Comparison of ENCODE assay signal across 8 cellular contexts in the genomic region with DNA sequence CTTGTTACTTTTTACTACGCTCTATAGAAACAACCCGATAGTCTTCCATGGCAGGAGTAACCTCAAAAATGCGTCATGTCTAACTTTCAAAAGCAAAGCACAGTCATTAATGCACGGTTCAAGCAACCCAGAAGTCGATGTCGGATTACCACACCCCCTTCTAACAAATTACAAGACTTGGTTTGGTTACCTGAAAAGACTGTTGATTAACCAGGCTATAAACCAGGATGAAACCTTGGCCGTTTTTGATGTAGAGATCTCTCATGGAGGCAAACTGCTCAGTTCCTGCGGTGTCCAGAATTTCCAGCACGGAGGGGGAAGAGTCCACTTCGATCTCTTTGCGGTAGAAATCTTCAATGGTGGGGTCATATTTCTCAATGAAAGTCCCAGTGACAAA.
DNase-seq lines count a peak whose midpoint lies in the region; ATAC-seq and FAIRE-seq lines count a peak whose summit lies in the region.

No MANE protein-coding gene starts in this region.

- ATAC-seq in stimulated activated memory B cell treated with anti-CD40 and anti-IgM and Interleukin-4, amounts not matched to agents 10 μg/mL and 1 μg/mL and 100 μg/mL, for 72 hours: peak; percentile 44

- peak overlapping the region; percentile 96 for H3K27ac Mint-ChIP-seq in activated naive CD4-positive, alpha-beta T cell treated with anti-CD3 and anti-CD28 coated beads, Interleukin-2, amount 10 ng/mL, durations not matched to agents 7 days and 5 days
- peak overlapping the region; percentile 92 for H3K27ac Mint-ChIP-seq in stimulated activated memory B cell treated with anti-CD40 and anti-IgM and Interleukin-4, amounts not matched to agents 10 μg/mL and 1 μg/mL and 100 μg/mL, for 72 hours

- H3K4me1 ChIP-seq in HUES48 (ENCODE audit: control insufficient read depth, insufficient read depth, low read length): peaks cover 13% of the 10 kb centered on the region; the same call in 1 of the 2 replicates
- no peaks in the 10 kb centered on the region for H3K4me1 ChIP-seq in iPS DF 6.9 (ENCODE audit: control insufficient read depth, insufficient read depth, low read length)

- H3K4me3 Mint-ChIP-seq in activated naive CD4-positive, alpha-beta T cell treated with anti-CD3 and anti-CD28 coated beads, Interleukin-2, amount 10 ng/mL, durations not matched to agents 7 days and 5 days: peak overlapping the region; percentile 89
- peak overlapping the region; percentile 86 for H3K4me3 Mint-ChIP-seq in stimulated activated memory B cell treated with anti-CD40 and anti-IgM and Interleukin-4, amounts not matched to agents 10 μg/mL and 1 μg/mL and 100 μg/mL, for 72 hours

- H3K4me3 ChIP-seq in HUES48 (ENCODE audit: low read depth, low read length): peak overlapping the region; percentile 77
- H3K4me3 ChIP-seq in iPS DF 6.9 (ENCODE audit: low read length): peak overlapping the region; percentile 68; the same call in 1 of the 2 replicates

- peaks cover 39% of the 10 kb centered on the region for H3K4me1 Mint-ChIP-seq in activated naive CD4-positive, alpha-beta T cell treated with anti-CD3 and anti-CD28 coated beads, Interleukin-2, amount 10 ng/mL, durations not matched to agents 7 days and 5 days
- peaks cover 20% of the 10 kb centered on the region for H3K4me1 Mint-ChIP-seq in stimulated activated memory B cell treated with anti-CD40 and anti-IgM and Interleukin-4, amounts not matched to agents 10 μg/mL and 1 μg/mL and 100 μg/mL, for 72 hours

- WGBS in iPS DF 6.9 (ENCODE audit: insufficient coverage, insufficient read length): no CpG with 5 or more reads among the region's 11 CpGs

- H3K27me3 Mint-ChIP-seq in activated naive CD4-positive, alpha-beta T cell treated with anti-CD3 and anti-CD28 coated beads, Interleukin-2, amount 10 ng/mL, durations not matched to agents 7 days and 5 days: no peaks in the 10 kb centered on the region
- H3K27me3 Mint-ChIP-seq in stimulated activated memory B cell treated with anti-CD40 and anti-IgM and Interleukin-4, amounts not matched to agents 10 μg/mL and 1 μg/mL and 100 μg/mL, for 72 hours: no peaks in the 10 kb centered on the region

- CTCF ChIA-PET in activated naive CD4-positive, alpha-beta T cell treated with anti-CD3 and anti-CD28 coated beads, Interleukin-2, amount 10 ng/mL, durations not matched to agents 7 days and 5 days (lab: Charles Lee): no interaction called here

- peak overlapping the region; percentile 66 for H3K9ac ChIP-seq in HUES48 (ENCODE audit: low read depth, low read length)

- FAIRE-seq in RCC 7860 (lab: Jason Lieb, UNC): no peak

- no peaks in the 10 kb centered on the region for H3K9me3 ChIP-seq in HUES48 (ENCODE audit: control insufficient read depth, insufficient read depth, low read length)
- H3K9me3 ChIP-seq in iPS DF 6.9 (ENCODE audit: control insufficient read depth, insufficient read depth, low read length): no peaks in the 10 kb centered on the region

- H3K27me3 ChIP-seq in HUES48 (ENCODE audit: control insufficient read depth, insufficient read depth, low read length) (no peaks in the 10 kb centered on the region), iPS DF 6.9 (ENCODE audit: control insufficient read depth, insufficient read depth, low read length) (no peaks in the 10 kb centered on the region)

- H3K27ac ChIP-seq in HUES48 (ENCODE audit: low read depth, low read length): peak overlapping the region; percentile 95
- H3K27ac ChIP-seq in iPS DF 6.9 (ENCODE audit: low read length): no peak overlapping the region

- DNase-seq in activated naive CD4-positive, alpha-beta T cell treated with Interleukin-2 at 50 U/mL for 16 hours: peak; percentile 15
- DNase-seq in activated naive CD4-positive, alpha-beta T cell (lab: John Stamatoyannopoulos, UW): no peak
- peak; percentile 28 for DNase-seq in activated naive CD4-positive, alpha-beta T cell treated with anti-CD3 and anti-CD28 coated beads, Interleukin-2, amount 10 ng/mL, durations not matched to agents 7 days and 5 days
- no peak for DNase-seq in iPS DF 6.9 (ENCODE audit: low read depth, low spot score)
- no peak for DNase-seq in NCI-H524 treated with DMSO at 0.1 percent for 48 hours (lab: John Stamatoyannopoulos, UW)
- DNase-seq in RCC 7860 (ENCODE audit: low spot score): no peak

- no peaks in the 10 kb centered on the region for H3K9me3 Mint-ChIP-seq in activated naive CD4-positive, alpha-beta T cell treated with anti-CD3 and anti-CD28 coated beads, Interleukin-2, amount 10 ng/mL, durations not matched to agents 7 days and 5 days
- H3K9me3 Mint-ChIP-seq in stimulated activated memory B cell treated with anti-CD40 and anti-IgM and Interleukin-4, amounts not matched to agents 10 μg/mL and 1 μg/mL and 100 μg/mL, for 72 hours: no peaks in the 10 kb centered on the region

- H3K36me3 ChIP-seq in HUES48 (ENCODE audit: control insufficient read depth, insufficient read depth, low read length) (peaks cover 29% of the 10 kb centered on the region), iPS DF 6.9 (ENCODE audit: control insufficient read depth, insufficient read depth, low read length) (no peaks in the 10 kb centered on the region)

- H3K36me3 Mint-ChIP-seq in activated naive CD4-positive, alpha-beta T cell treated with anti-CD3 and anti-CD28 coated beads, Interleukin-2, amount 10 ng/mL, durations not matched to agents 7 days and 5 days: peaks cover 18% of the 10 kb centered on the region
- H3K36me3 Mint-ChIP-seq in stimulated activated memory B cell treated with anti-CD40 and anti-IgM and Interleukin-4, amounts not matched to agents 10 μg/mL and 1 μg/mL and 100 μg/mL, for 72 hours: no peaks in the 10 kb centered on the region

Comparison
In these comparisons a context has a peak if more than half of its experiments do, and no peak if none do; other contexts are left out.
1. DNase-seq: peak in activated naive CD4-positive, alpha-beta T cell treated with Interleukin-2 at 50 U/mL for 16 hours (single experiment) and activated naive CD4-positive, alpha-beta T cell treated with anti-CD3 and anti-CD28 coated beads, Interleukin-2, amount 10 ng/mL, durations not matched to agents 7 days and 5 days (single experiment); none in activated naive CD4-positive, alpha-beta T cell (0 of 4), iPS DF 6.9 (single experiment), NCI-H524 treated with DMSO at 0.1 percent for 48 hours (single experiment) and RCC 7860 (single experiment).